Comparison of ENCODE assay signal across 24 cellular contexts in the genomic region with DNA sequence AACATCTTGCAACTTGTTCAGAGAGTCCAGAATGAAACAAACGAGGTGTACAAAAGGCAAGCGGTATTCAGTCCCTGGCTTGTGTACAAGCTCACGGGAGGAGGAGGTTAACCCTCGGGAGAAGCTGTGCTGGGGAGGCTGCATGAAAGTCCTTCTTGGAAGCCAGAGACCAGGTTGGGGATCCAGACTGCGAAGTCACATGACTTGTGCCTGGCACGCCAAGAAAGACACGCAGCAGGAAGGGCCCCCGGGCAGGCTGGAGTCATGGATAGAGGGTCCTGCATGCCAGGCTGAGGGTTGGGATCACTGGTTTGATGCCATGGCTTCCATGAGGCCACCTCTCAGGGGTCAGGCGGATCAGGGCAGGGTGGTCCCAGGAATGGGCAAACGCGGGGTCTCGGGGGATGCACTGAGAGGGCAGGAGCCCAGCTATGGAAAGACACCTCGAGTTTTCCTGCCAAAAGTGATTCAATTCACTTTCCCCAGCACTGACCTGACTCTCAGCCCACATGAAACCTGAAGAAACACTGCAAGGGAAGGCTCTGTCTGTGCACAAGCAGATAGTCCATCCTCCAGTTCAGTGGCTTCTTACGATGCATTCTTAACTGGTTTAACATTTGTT.
DNase-seq lines count a peak whose midpoint lies in the region; ATAC-seq and TF ChIP-seq lines count a peak whose summit lies in the region.
"Had no signal": no experiment of that assay in that cellular context is flagged by ENCODE, and none has a peak within 500 bp of the region (broad histone marks: within the 10 kb centered on the region; RNA-seq: fewer than 3 reads in every experiment).

No MANE protein-coding gene starts in this region.

- no peak overlapping the region for H3K27ac Mint-ChIP-seq in activated T-helper 2 cell treated with anti-CD3 and anti-CD28 coated beads, Interferon-gamma antibody, Interleukin-2, Interleukin-4, amounts not matched to agents 10 μg/mL and 5 μg/mL and 100 μg/mL, durations not matched to agents 14 hours and 24 hours and 36 hours
- H3K27ac Mint-ChIP-seq: activated naive CD8-positive, alpha-beta T cell treated with anti-CD3 and anti-CD28 coated beads, Interleukin-2, amount 50 U/mL, for 24 hours; activated T-helper 17 cell treated with anti-CD3 and anti-CD28 coated beads, Interleukin-2, amount 50 U/mL, for 72 hours; naive thymus-derived CD4-positive, alpha-beta T cell; stimulated activated effector memory CD8-positive, alpha-beta T cell treated with anti-CD3 and anti-CD28 coated beads, Interleukin-12 subunit alpha, Interleukin-12 subunit beta, amount 100 ng/mL, for 72 hours; T-cell had no signal

- no peaks in the 10 kb centered on the region for H3K36me3 ChIP-seq in gastrocnemius medialis

- no peaks in the 10 kb centered on the region for H3K4me1 ChIP-seq in gastrocnemius medialis
- H3K4me1 ChIP-seq: body of pancreas, parathyroid adenoma had no signal

- TF ChIP-seq POLR2A in gastrocnemius medialis (IDR thresholded peaks at IDR 0.05) = no peak

- ATAC-seq in Right ventricle myocardium inferior (no peak), left cardiac atrium (no peak), gastrocnemius medialis (no peak), HG03571 (IDR thresholded peaks at IDR 0.05; ENCODE audit: unreplicated experiment) (no peak)
- ATAC-seq: activated naive CD8-positive, alpha-beta T cell treated with anti-CD3 and anti-CD28 coated beads, Interleukin-2, amount 50 U/mL, for 24 hours; activated T-helper 17 cell treated with anti-CD3 and anti-CD28 coated beads, Interleukin-2, amount 50 U/mL, for 72 hours; body of pancreas; naive thymus-derived CD4-positive, alpha-beta T cell; stimulated activated effector memory CD8-positive, alpha-beta T cell treated with anti-CD3 and anti-CD28 coated beads, Interleukin-12 subunit alpha, Interleukin-12 subunit beta, amount 100 ng/mL, for 72 hours; T-cell had no signal

- H3K9me3 Mint-ChIP-seq in activated T-helper 2 cell treated with anti-CD3 and anti-CD28 coated beads, Interferon-gamma antibody, Interleukin-2, Interleukin-4, amounts not matched to agents 10 μg/mL and 5 μg/mL and 100 μg/mL, durations not matched to agents 14 hours and 24 hours and 36 hours = peaks cover 11% of the 10 kb centered on the region
- H3K9me3 Mint-ChIP-seq: activated naive CD8-positive, alpha-beta T cell treated with anti-CD3 and anti-CD28 coated beads, Interleukin-2, amount 50 U/mL, for 24 hours; activated T-helper 17 cell treated with anti-CD3 and anti-CD28 coated beads, Interleukin-2, amount 50 U/mL, for 72 hours; stimulated activated effector memory CD8-positive, alpha-beta T cell treated with anti-CD3 and anti-CD28 coated beads, Interleukin-12 subunit alpha, Interleukin-12 subunit beta, amount 100 ng/mL, for 72 hours; T-cell had no signal

- no peaks in the 10 kb centered on the region for H3K9me3 ChIP-seq in gastrocnemius medialis
- H3K9me3 ChIP-seq: body of pancreas had no signal

- no peak overlapping the region for H3K27ac ChIP-seq in gastrocnemius medialis
- H3K27ac ChIP-seq: body of pancreas, parathyroid adenoma had no signal

- no peaks in the 10 kb centered on the region for H3K27me3 Mint-ChIP-seq in activated T-helper 2 cell treated with anti-CD3 and anti-CD28 coated beads, Interferon-gamma antibody, Interleukin-2, Interleukin-4, amounts not matched to agents 10 μg/mL and 5 μg/mL and 100 μg/mL, durations not matched to agents 14 hours and 24 hours and 36 hours (ENCODE audit: low read depth)

- H3K4me1 Mint-ChIP-seq in activated T-helper 2 cell treated with anti-CD3 and anti-CD28 coated beads, Interferon-gamma antibody, Interleukin-2, Interleukin-4, amounts not matched to agents 10 μg/mL and 5 μg/mL and 100 μg/mL, durations not matched to agents 14 hours and 24 hours and 36 hours (ENCODE audit: low read depth) = no peaks in the 10 kb centered on the region
- H3K4me1 Mint-ChIP-seq: activated naive CD8-positive, alpha-beta T cell treated with anti-CD3 and anti-CD28 coated beads, Interleukin-2, amount 50 U/mL, for 24 hours; activated T-helper 17 cell treated with anti-CD3 and anti-CD28 coated beads, Interleukin-2, amount 50 U/mL, for 72 hours; CD14-positive monocyte; T-cell had no signal

- no peak overlapping the region for H3K4me3 ChIP-seq in gastrocnemius medialis
- H3K4me3 ChIP-seq: body of pancreas had no signal

- DNase-seq in Right ventricle myocardium inferior (ENCODE audit: missing footprints) = peak; percentile 67
- DNase-seq in left cardiac atrium = no peak
- DNase-seq in activated T-helper 2 cell treated with anti-CD3 and anti-CD28 coated beads, Interferon-gamma antibody, Interleukin-2, Interleukin-4, amounts not matched to agents 10 μg/mL and 5 μg/mL and 100 μg/mL, durations not matched to agents 14 hours and 24 hours and 36 hours (ENCODE audit: low spot score) = peak; percentile 6
- peak; percentile 86 for DNase-seq in mesenteric fat pad (ENCODE audit: low spot score)
- DNase-seq in ureter (ENCODE audit: low spot score) = peak; percentile 31
- DNase-seq in nucleus accumbens (lab: John Stamatoyannopoulos, UW) = no peak
- DNase-seq in gastrocnemius medialis = no peak
- DNase-seq: activated CD4-positive, alpha-beta T cell treated with anti-CD3 and anti-CD28 coated beads, Interleukin-2, amount 50 U/mL, for 4 hours; activated naive CD8-positive, alpha-beta T cell treated with anti-CD3 and anti-CD28 coated beads, Interleukin-2, amount 50 U/mL, for 24 hours; EL; GOT3; mesendoderm; NCI-H1105; NCI-H2081; OCI-M1; SIG-M5 had no signal

- in situ Hi-C loops in gastrocnemius medialis (cut with MboI; ENCODE audit: low sequenced_read_pairs in 4 of 4) = no loop called here

- no peaks in the 10 kb centered on the region for H3K36me3 Mint-ChIP-seq in activated T-helper 2 cell treated with anti-CD3 and anti-CD28 coated beads, Interferon-gamma antibody, Interleukin-2, Interleukin-4, amounts not matched to agents 10 μg/mL and 5 μg/mL and 100 μg/mL, durations not matched to agents 14 hours and 24 hours and 36 hours (ENCODE audit: low read depth)
- H3K36me3 Mint-ChIP-seq: CD14-positive monocyte; naive thymus-derived CD4-positive, alpha-beta T cell; stimulated activated effector memory CD8-positive, alpha-beta T cell treated with anti-CD3 and anti-CD28 coated beads, Interleukin-12 subunit alpha, Interleukin-12 subunit beta, amount 100 ng/mL, for 72 hours; T-cell had no signal

- intact Hi-C loops in Right ventricle myocardium inferior (cut with DNase I) = no loop called here
- intact Hi-C loops in left cardiac atrium (cut with DNase I) = no loop called here
- intact Hi-C loops in activated T-helper 2 cell treated with anti-CD3 and anti-CD28 coated beads, Interferon-gamma antibody, Interleukin-2, Interleukin-4, amounts not matched to agents 10 μg/mL and 5 μg/mL and 100 μg/mL, durations not matched to agents 14 hours and 24 hours and 36 hours (cut with micrococcal nuclease) = no loop called here
- intact Hi-C loops in gastrocnemius medialis (cut with DNase I; ENCODE audit: low total_unique reads) = no loop called here

- peaks cover 0 to 10% (median 0%) of the 10 kb centered on the region in 3 donors for H3K27me3 ChIP-seq in gastrocnemius medialis
- H3K27me3 ChIP-seq: body of pancreas had no signal

- H3K4me3 Mint-ChIP-seq in activated T-helper 2 cell treated with anti-CD3 and anti-CD28 coated beads, Interferon-gamma antibody, Interleukin-2, Interleukin-4, amounts not matched to agents 10 μg/mL and 5 μg/mL and 100 μg/mL, durations not matched to agents 14 hours and 24 hours and 36 hours (ENCODE audit: low read depth) = no peak overlapping the region
- H3K4me3 Mint-ChIP-seq: activated naive CD8-positive, alpha-beta T cell treated with anti-CD3 and anti-CD28 coated beads, Interleukin-2, amount 50 U/mL, for 24 hours; activated T-helper 17 cell treated with anti-CD3 and anti-CD28 coated beads, Interleukin-2, amount 50 U/mL, for 72 hours; naive thymus-derived CD4-positive, alpha-beta T cell; stimulated activated effector memory CD8-positive, alpha-beta T cell treated with anti-CD3 and anti-CD28 coated beads, Interleukin-12 subunit alpha, Interleukin-12 subunit beta, amount 100 ng/mL, for 72 hours; T-cell had no signal

- no peak for TF ChIP-seq CTCF in gastrocnemius medialis (IDR thresholded peaks at IDR 0.05 in 4 of 5, conservative IDR thresholded peaks at IDR 0.05 in 1 of 5)

Comparison
In these comparisons a context has a peak if more than half of its experiments do, and no peak if none do; other contexts are left out.
1. DNase-seq: peak in Right ventricle myocardium inferior (single experiment), activated T-helper 2 cell treated with anti-CD3 and anti-CD28 coated beads, Interferon-gamma antibody, Interleukin-2, Interleukin-4, amounts not matched to agents 10 μg/mL and 5 μg/mL and 100 μg/mL, durations not matched to agents 14 hours and 24 hours and 36 hours (single experiment), mesenteric fat pad (single experiment) and ureter (single experiment); none in left cardiac atrium (single experiment), nucleus accumbens (0 of 56) and gastrocnemius medialis (0 of 2).